In the genomic region with DNA sequence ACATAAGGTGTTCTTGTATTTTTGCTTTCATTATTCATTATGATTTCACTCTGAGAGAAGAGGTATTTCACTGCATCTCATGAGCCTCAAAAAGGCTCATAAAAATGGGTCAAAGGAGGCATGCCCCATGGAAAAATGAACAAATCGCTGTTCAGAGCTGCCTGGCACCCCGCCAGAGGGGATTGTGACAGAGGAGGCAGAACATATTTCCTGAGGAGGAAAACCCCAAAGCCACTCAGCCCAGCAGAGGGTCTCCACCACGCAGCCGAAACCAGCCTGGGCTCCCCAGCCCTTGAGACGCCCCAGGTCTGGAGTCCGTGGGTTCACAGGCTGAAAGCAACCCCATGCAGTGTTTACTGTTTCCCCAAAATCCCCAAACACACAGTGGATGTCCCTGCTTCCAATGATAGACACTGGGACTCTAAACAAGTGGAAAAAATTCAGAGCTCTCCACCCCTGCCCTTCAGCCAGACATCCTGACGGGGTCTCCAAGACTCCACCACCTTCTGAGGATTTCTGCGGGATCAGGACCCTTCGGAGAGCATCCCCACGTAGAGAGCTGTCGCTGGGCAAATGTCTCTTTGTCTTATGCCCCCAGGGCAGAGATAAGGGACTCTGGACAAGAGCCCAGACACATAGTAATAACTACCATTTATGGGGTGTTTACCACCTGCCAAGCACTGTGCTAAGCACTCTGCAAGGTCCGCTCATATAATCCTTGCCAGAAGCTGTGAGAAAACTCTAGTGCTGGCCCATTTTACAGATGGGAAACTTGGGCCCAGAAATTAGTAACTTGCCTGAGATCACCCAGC, we compare ENCODE assay signal across 18 cellular contexts.
"Had no signal": no experiment of that assay in that cellular context is flagged by ENCODE, and none has a peak within 500 bp of the region (broad histone marks: within the 10 kb centered on the region; RNA-seq: fewer than 3 reads in every experiment).

No MANE protein-coding gene starts in this region.

- H3K9me3 Mint-ChIP-seq: activated CD8-positive, alpha-beta T cell treated with anti-CD3 and anti-CD28 coated beads for 36 hours; activated naive CD8-positive, alpha-beta T cell treated with anti-CD3 and anti-CD28 coated beads, Interleukin-2, amount 50 U/mL, for 24 hours; activated T-helper 1 cell treated with anti-CD3 and anti-CD28 coated beads, Interleukin-12 subunit alpha, Interleukin-12 subunit beta, Interleukin-2, Interleukin-4 antibody, amounts not matched to agents 30 ng/mL and 10 ng/mL and 1 ng/mL, durations not matched to agents 14 hours and 24 hours and 36 hours; immature natural killer cell; nephron had no signal

- H3K9me3 ChIP-seq: ascending aorta, esophagus squamous epithelium, stomach, thoracic aorta had no signal

- DNase-seq: activated CD4-positive, alpha-beta T cell treated with anti-CD3 and anti-CD28 coated beads for 4 hours; activated CD8-positive, alpha-beta memory T cell treated with anti-CD3 and anti-CD28 coated beads, Interleukin-2, amount 50 U/mL, for 48 hours; activated CD8-positive, alpha-beta T cell treated with anti-CD3 and anti-CD28 coated beads for 36 hours; activated naive CD4-positive, alpha-beta T cell; activated naive CD8-positive, alpha-beta T cell treated with anti-CD3 and anti-CD28 coated beads, Interleukin-2, amount 50 U/mL, for 24 hours; esophagus squamous epithelium; glutamatergic neuron; immature natural killer cell; left colon; stimulated activated CD4-positive, alpha-beta T cell treated with anti-CD3 and anti-CD28 coated beads, Interleukin-4, amount 100 ng/mL, for 1 hour; stimulated activated CD8-positive, alpha-beta memory T cell treated with anti-CD3 and anti-CD28 coated beads, Interleukin-4, amount 100 ng/mL, for 48 hours; stomach; T1000 had no signal

- H3K36me3 ChIP-seq: ascending aorta, esophagus squamous epithelium, stomach, thoracic aorta had no signal

- H3K36me3 Mint-ChIP-seq: immature natural killer cell had no signal

- H3K27ac Mint-ChIP-seq: activated CD8-positive, alpha-beta T cell treated with anti-CD3 and anti-CD28 coated beads for 36 hours; activated naive CD8-positive, alpha-beta T cell treated with anti-CD3 and anti-CD28 coated beads, Interleukin-2, amount 50 U/mL, for 24 hours; activated T-helper 1 cell treated with anti-CD3 and anti-CD28 coated beads, Interleukin-12 subunit alpha, Interleukin-12 subunit beta, Interleukin-2, Interleukin-4 antibody, amounts not matched to agents 30 ng/mL and 10 ng/mL and 1 ng/mL, durations not matched to agents 14 hours and 24 hours and 36 hours; immature natural killer cell; nephron had no signal

- H3K4me1 ChIP-seq: ascending aorta, esophagus squamous epithelium, stomach had no signal

- H3K4me1 Mint-ChIP-seq: activated naive CD8-positive, alpha-beta T cell treated with anti-CD3 and anti-CD28 coated beads, Interleukin-2, amount 50 U/mL, for 24 hours; immature natural killer cell; nephron had no signal

- H3K27me3 ChIP-seq: ascending aorta had no signal

- H3K4me3 Mint-ChIP-seq: activated CD8-positive, alpha-beta T cell treated with anti-CD3 and anti-CD28 coated beads for 36 hours; activated naive CD8-positive, alpha-beta T cell treated with anti-CD3 and anti-CD28 coated beads, Interleukin-2, amount 50 U/mL, for 24 hours; activated T-helper 1 cell treated with anti-CD3 and anti-CD28 coated beads, Interleukin-12 subunit alpha, Interleukin-12 subunit beta, Interleukin-2, Interleukin-4 antibody, amounts not matched to agents 30 ng/mL and 10 ng/mL and 1 ng/mL, durations not matched to agents 14 hours and 24 hours and 36 hours; immature natural killer cell; nephron had no signal

- H3K4me3 ChIP-seq: ascending aorta, esophagus squamous epithelium, stomach, thoracic aorta had no signal

- H3K27ac ChIP-seq: ascending aorta, esophagus squamous epithelium, stomach, thoracic aorta, VCaP had no signal

- ATAC-seq: activated CD8-positive, alpha-beta T cell treated with anti-CD3 and anti-CD28 coated beads for 36 hours; activated naive CD8-positive, alpha-beta T cell treated with anti-CD3 and anti-CD28 coated beads, Interleukin-2, amount 50 U/mL, for 24 hours; left colon had no signal
